19 cellular contexts compared by ENCODE assay signal in genomic region chr10:63642808-63643207, GRCh38.
DNase-seq lines count a peak whose midpoint lies in the region; ATAC-seq, FAIRE-seq and TF ChIP-seq lines count a peak whose summit lies in the region.
"Had no signal": no experiment of that assay in that cellular context is flagged by ENCODE, and none has a peak within 500 bp of the region (broad histone marks: within the 10 kb centered on the region; RNA-seq: fewer than 3 reads in every experiment).

No MANE protein-coding gene starts in this region.

- no peak overlapping the region for H3K4me2 ChIP-seq in H1 (ENCODE audit: insufficient read depth in 1 of 2, low read depth in 2 of 2, low read length in 2 of 2)

- no peak overlapping the region for H4K5ac ChIP-seq in H1 (ENCODE audit: insufficient read length, low read depth, low read length)

- H3K36me3 Mint-ChIP-seq in nephron (ENCODE audit: low read depth): no peaks in the 10 kb centered on the region
- H3K36me3 Mint-ChIP-seq: CD14-positive monocyte had no signal

- no peaks in the 10 kb centered on the region for H3K9me3 Mint-ChIP-seq in nephron

- POLR2A ChIA-PET in H1 (lab: Charles Lee; ENCODE audit: partially characterized antibody): interaction anchor here (1.0 to 3.8 kb wide), 2 partner anchors 13 to 510 kb away, joined by 3 to 16 read pairs; no protein-coding TSS in a partner anchor

- TF ChIP-seq RAD21 in H1 (IDR thresholded peaks at IDR 0.05 in 1 of 2, conservative IDR thresholded peaks at IDR 0.05 in 1 of 2; ENCODE audit: low read depth in 2 of 2, low read length in 2 of 2): no peak

- no peak overlapping the region for H3K56ac ChIP-seq in H1 (replicated peaks; ENCODE audit: insufficient read length, low read depth, low read length)

- no peaks in the 10 kb centered on the region for H3K4me1 Mint-ChIP-seq in nephron

- no peak overlapping the region for H2AFZ ChIP-seq in H1 (ENCODE audit: low read length)

- 0 out of 2 replicates have a peak overlapping the region, but pooled peaks have one; percentile 86 for H2BK20ac ChIP-seq in H1 (ENCODE audit: low read length)

- H4K8ac ChIP-seq in H1 (ENCODE audit: extremely low read depth, insufficient read depth, low read length): no peak overlapping the region

- no peaks in the 10 kb centered on the region for H3K79me1 ChIP-seq in H1 (ENCODE audit: low read depth, low read length)

- H3K4me3 Mint-ChIP-seq in nephron: no peak overlapping the region
- H3K4me3 Mint-ChIP-seq: B cell, CD14-positive monocyte had no signal

- CTCF ChIA-PET in H1 (lab: Charles Lee; ENCODE audit: partially characterized antibody): interaction anchor here (1.1 kb wide), 1 partner anchor 9 kb away, joined by 7 read pairs; no protein-coding TSS in a partner anchor

- 75 to 76% methylated on average over 5 of the region's 5 CpGs for WGBS in heart right ventricle, 2 donors
- 93% methylated on average over 5 of the region's 5 CpGs; no CpG with 5 or more reads in 1 of the 2 experiments for WGBS in H1 (ENCODE audit: extremely low coverage in 1 of 2, insufficient coverage in 1 of 2, insufficient read length in 1 of 2, insufficient replicate concordance in 2 of 2, low coverage in 1 of 2, low lambda C conversion rate in 2 of 2, missing lambda C conversion rate in 1 of 2), 2 experiments

- no peak for TF ChIP-seq EP300 in H1 (IDR thresholded peaks at IDR 0.05; ENCODE audit: borderline replicate concordance in 1 of 2, low read depth in 2 of 2, low read length in 2 of 2)

- no peak overlapping the region for H2BK15ac ChIP-seq in H1 (ENCODE audit: low read length)

- H3K27me3 Mint-ChIP-seq in nephron (ENCODE audit: low read depth): no peaks in the 10 kb centered on the region
- H3K27me3 Mint-ChIP-seq: B cell had no signal

- H3K4me3 ChIP-seq in heart right ventricle (no peak overlapping the region), H1 (ENCODE audit: extremely low read depth in 1 of 4, insufficient read depth in 2 of 4, low read depth in 3 of 4, low read length in 4 of 4) (no peak overlapping the region), upper lobe of right lung (no peak overlapping the region)
- H3K4me3 ChIP-seq: MG63, Peyer's patch had no signal

- peak overlapping the region in 2 of 3 experiments; percentile 11 to 23 for H3K27ac Mint-ChIP-seq in nephron
- H3K27ac Mint-ChIP-seq: B cell, CD14-positive monocyte had no signal

- intact Hi-C loops in heart right ventricle (cut with DNase I): no loop called here
- intact Hi-C loops in left ventricle myocardium superior (cut with micrococcal nuclease): no loop called here
- intact Hi-C loops in upper lobe of right lung (cut with DNase I): no loop called here

- no peak overlapping the region for H3K23ac ChIP-seq in H1 (ENCODE audit: insufficient read length)

- H3K36me3 ChIP-seq in heart right ventricle (no peaks in the 10 kb centered on the region), H1 (ENCODE audit: control insufficient read depth in 2 of 4, insufficient read depth in 4 of 4, low read length in 3 of 4) (no peaks in the 10 kb centered on the region), upper lobe of right lung (no peaks in the 10 kb centered on the region)
- H3K36me3 ChIP-seq: MG63, Peyer's patch had no signal

- H3K27ac ChIP-seq in heart right ventricle: peak overlapping the region in 8 of 10 donors; percentile 69 to 94 (median 87)
- no peak overlapping the region for H3K27ac ChIP-seq in H1 (ENCODE audit: low read depth, low read length)
- H3K27ac ChIP-seq in upper lobe of right lung: peak overlapping the region; percentile 47

- no peaks in the 10 kb centered on the region for H3K27me3 ChIP-seq in heart right ventricle
- no peaks in the 10 kb centered on the region for H3K27me3 ChIP-seq in H1 (replicated peaks in 1 of 4; ENCODE audit: control insufficient read depth in 3 of 4, extremely low read depth in 1 of 4, insufficient read depth in 3 of 4, low read length in 3 of 4)
- no peaks in the 10 kb centered on the region for H3K27me3 ChIP-seq in upper lobe of right lung
- H3K27me3 ChIP-seq: MG63, Peyer's patch had no signal

- H3K18ac ChIP-seq in H1 (ENCODE audit: extremely low read depth, low read length): no peak overlapping the region

- no peak for DNase-seq in heart right ventricle
- DNase-seq in left ventricle myocardium superior: no peak
- DNase-seq in H1 (ENCODE audit: low read depth in 1 of 2, low spot score in 2 of 2): no peak
- DNase-seq in upper lobe of right lung: no peak
- no peak for DNase-seq in activated CD4-positive, alpha-beta T cell treated with anti-CD3 and anti-CD28 coated beads for 4 hours
- no peak for DNase-seq in GM19238 (ENCODE audit: insufficient read length, low spot score)
- DNase-seq: DMS53, GDM1, MG63, NCI-H1417, NCI-H187, NCI-H446, NCI-H526, Peyer's patch had no signal

- no peaks in the 10 kb centered on the region for H3K23me2 ChIP-seq in H1 (ENCODE audit: low read depth, low read length)

- no peak overlapping the region for H3K4ac ChIP-seq in H1 (replicated peaks; ENCODE audit: insufficient read length, low read depth, low read length)

- peak overlapping the region; percentile 0; the same call in 1 of the 2 replicates for H2BK12ac ChIP-seq in H1 (ENCODE audit: low read depth, low read length)

- TF ChIP-seq CTCF in heart right ventricle (IDR thresholded peaks at IDR 0.05) (no peak), H1 (IDR thresholded peaks at IDR 0.05; ENCODE audit: control extremely low read depth in 1 of 3, insufficient read depth in 1 of 3, low read depth in 1 of 3, low read length in 3 of 3) (no peak), nephron (IDR thresholded peaks at IDR 0.05; ENCODE audit: unreplicated experiment in 3 of 3) (no peak), upper lobe of right lung (IDR thresholded peaks at IDR 0.05) (no peak)

- FAIRE-seq in H1 (lab: Jason Lieb, UNC): no peak
- FAIRE-seq: D721Med, GM18507 had no signal

- no peaks in the 10 kb centered on the region for H4K20me1 ChIP-seq in H1 (replicated peaks in 1 of 2; ENCODE audit: control insufficient read depth in 1 of 2, insufficient read depth in 2 of 2, low read length in 2 of 2)

- no peaks in the 10 kb centered on the region for H3K79me2 ChIP-seq in H1 (ENCODE audit: control insufficient read depth in 1 of 2, insufficient read depth in 2 of 2, low read length in 2 of 2)

- ATAC-seq in heart right ventricle (no peak), left ventricle myocardium superior (no peak), upper lobe of right lung (no peak)

- H4K91ac ChIP-seq in H1 (replicated peaks; ENCODE audit: insufficient read length, low read length): no peak overlapping the region

- H3K9me3 ChIP-seq in heart right ventricle: no peaks in the 10 kb centered on the region
- no peaks in the 10 kb centered on the region for H3K9me3 ChIP-seq in H1 (ENCODE audit: insufficient read depth in 2 of 2, low read depth in 1 of 2, low read length in 1 of 2)
- H3K9me3 ChIP-seq in upper lobe of right lung: no peaks in the 10 kb centered on the region
- H3K9me3 ChIP-seq: MG63, Peyer's patch had no signal

- no peak overlapping the region for H2BK120ac ChIP-seq in H1 (replicated peaks; ENCODE audit: low read depth, low read length)

- H3K4me1 ChIP-seq in heart right ventricle: peaks cover 0 to 44% (median 19%) of the 10 kb centered on the region in 9 donors
- H3K4me1 ChIP-seq in H1 (replicated peaks in 1 of 4; ENCODE audit: control insufficient read depth in 3 of 4, insufficient read depth in 4 of 4, low read length in 3 of 4): no peaks in the 10 kb centered on the region
- peaks cover 10% of the 10 kb centered on the region for H3K4me1 ChIP-seq in upper lobe of right lung
- H3K4me1 ChIP-seq: Peyer's patch had no signal

- no peak overlapping the region for H3K9ac ChIP-seq in H1 (replicated peaks in 1 of 4; ENCODE audit: extremely low read depth in 1 of 4, low read depth in 3 of 4, low read length in 3 of 4)

- TF ChIP-seq POLR2A in H1 (IDR thresholded peaks at IDR 0.05; ENCODE audit: control extremely low read depth in 1 of 2, low read depth in 2 of 2, low read length in 2 of 2): no peak

- no peak overlapping the region for H3K14ac ChIP-seq in H1 (ENCODE audit: insufficient read length)

- H2AK5ac ChIP-seq in H1 (ENCODE audit: low read depth, low read length): no peak overlapping the region

- no peak overlapping the region for H2BK5ac ChIP-seq in H1 (ENCODE audit: low read depth, low read length)

TF ChIP-seq in H1, 55 proteins besides CTCF, POLR2A, EP300 and RAD21:
- no peak for TF ChIP-seq BCL11A (IDR thresholded peaks at IDR 0.05; ENCODE audit: low read depth in 2 of 2, low read length in 2 of 2)
- TF ChIP-seq SIX5 (IDR thresholded peaks at IDR 0.05; ENCODE audit: low read depth, low read length): no peak
- TF ChIP-seq TAF1 (IDR thresholded peaks at IDR 0.05; ENCODE audit: low read depth, low read length): no peak
- TF ChIP-seq POLR2AphosphoS5 (IDR thresholded peaks at IDR 0.05; ENCODE audit: low read depth, low read length): no peak
- TF ChIP-seq, protein P1, sequence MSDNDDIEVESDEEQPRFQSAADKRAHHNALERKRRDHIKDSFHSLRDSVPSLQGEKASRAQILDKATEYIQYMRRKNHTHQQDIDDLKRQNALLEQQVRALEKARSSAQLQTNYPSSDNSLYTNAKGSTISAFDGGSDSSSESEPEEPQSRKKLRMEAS (IDR thresholded peaks at IDR 0.05): no peak
- TF ChIP-seq POU5F1 (IDR thresholded peaks at IDR 0.05; ENCODE audit: low read depth, low read length): no peak
